Comparison of ENCODE assay signal across 1 cellular context in genomic region chr1:108746382-108747127, GRCh38.
TF ChIP-seq lines count a peak whose summit lies in the region.

Gene STXBP3, plus strand, starts transcription at chr1:108746674. Its CDS starts 64 bp downstream, at chr1:108746738.

TF ChIP-seq in K562, 482 proteins besides CTCF, POLR2A, EP300 and RAD21 (continued from another document and continues in another):
- TF ChIP-seq ZNF398 (CRISPR knock-in tag; IDR thresholded peaks at IDR 0.05) (no peak), KHSRP (IDR thresholded peaks at IDR 0.05) (peak; percentile 95), GABPB2 (CRISPR knock-in tag; conservative IDR thresholded peaks at IDR 0.05) (peak; percentile 45; the same call in 1 of the 2 replicates), LEF1 (IDR thresholded peaks at IDR 0.05) (no peak), CAMTA2 (CRISPR knock-in tag; conservative IDR thresholded peaks at IDR 0.05) (no peak), E2F1 (CRISPR knock-in tag; IDR thresholded peaks at IDR 0.05) (no peak; the same call in 1 of the 2 replicates), MTF1 (CRISPR knock-in tag; IDR thresholded peaks at IDR 0.05; ENCODE audit: borderline replicate concordance) (0 out of 2 replicates have a peak, but pooled peaks have one; percentile 44), HDAC2 (IDR thresholded peaks at IDR 0.05) (peak; percentile 87; the same call in 1 of the 2 replicates), POLR2AphosphoS5 (IDR thresholded peaks at IDR 0.05; ENCODE audit: control insufficient read depth, insufficient read depth, low read depth, low read length) (peak; percentile 98), ZBTB26 (CRISPR knock-in tag; IDR thresholded peaks at IDR 0.05) (peak; percentile 84; the same call in 1 of the 2 replicates), RUNX1 (IDR thresholded peaks at IDR 0.05; ENCODE audit: low read depth) (no peak; the same call in 1 of the 2 replicates), ZNF232 (CRISPR knock-in tag; IDR thresholded peaks at IDR 0.05) (no peak), DPF2 (IDR thresholded peaks at IDR 0.05) (peak; percentile 63; the same call in 1 of the 2 replicates), MECOM (CRISPR knock-in tag; IDR thresholded peaks at IDR 0.05) (no peak), COPS2 (conservative IDR thresholded peaks at IDR 0.05) (no peak), PCBP2 (IDR thresholded peaks at IDR 0.05; ENCODE audit: low read depth, low read length, poor library complexity, severe bottlenecking) (no peak), THAP12 (CRISPR knock-in tag; IDR thresholded peaks at IDR 0.05) (peak; percentile 95), DACH1 (IDR thresholded peaks at IDR 0.05; ENCODE audit: partially characterized antibody) (no peak), PRDM10 (IDR thresholded peaks at IDR 0.05; ENCODE audit: partially characterized antibody) (peak; percentile 35), KDM4B (IDR thresholded peaks at IDR 0.05; ENCODE audit: borderline replicate concordance in 2 of 2, low read depth in 1 of 2) (no peak; a peak in 1 of 4 replicates), PHF8 (IDR thresholded peaks at IDR 0.05; ENCODE audit: borderline replicate concordance, low read length) (peak; percentile 87), ZNF224 (CRISPR knock-in tag; IDR thresholded peaks at IDR 0.05) (0 out of 2 replicates have a peak, but pooled peaks have one; percentile 36), SMARCA5 (IDR thresholded peaks at IDR 0.05) (no peak), ZNF3 (CRISPR knock-in tag; IDR thresholded peaks at IDR 0.05) (no peak), RAD51 (IDR thresholded peaks at IDR 0.05; ENCODE audit: borderline replicate concordance, low read depth) (peak; percentile 36; the same call in 1 of the 2 replicates), MNT (conservative IDR thresholded peaks at IDR 0.05) (peak; percentile 61 to 63), XRCC3 (IDR thresholded peaks at IDR 0.05) (no peak), NR2C1 (IDR thresholded peaks at IDR 0.05) (no peak), NR2C1 (tag; IDR thresholded peaks at IDR 0.05) (no peak), MIER1 (IDR thresholded peaks at IDR 0.05; ENCODE audit: low read depth) (no peak), ZEB2 (IDR thresholded peaks at IDR 0.05) (peak; percentile 59; the same call in 1 of the 2 replicates), EZH2 (IDR thresholded peaks at IDR 0.05; ENCODE audit: borderline replicate concordance, low read depth, low read length) (no peak), ZNF780A (CRISPR knock-in tag; IDR thresholded peaks at IDR 0.05) (no peak), SMARCA4 (IDR thresholded peaks at IDR 0.05) (0 out of 2 replicates have a peak, but pooled peaks have one; percentile 45), NR4A1 (CRISPR knock-in tag; IDR thresholded peaks at IDR 0.05) (0 out of 2 replicates have a peak, but pooled peaks have one; percentile 71), NR4A1 (tag; IDR thresholded peaks at IDR 0.05) (peak; percentile 70), FOS (IDR thresholded peaks at IDR 0.05; ENCODE audit: extremely low read depth, insufficient read length) (no peak), RREB1 (CRISPR knock-in tag; IDR thresholded peaks at IDR 0.05) (no peak), ZNF23 (CRISPR knock-in tag; IDR thresholded peaks at IDR 0.05) (no peak), TCFL5 (CRISPR knock-in tag; conservative IDR thresholded peaks at IDR 0.05) (no peak), NBN (IDR thresholded peaks at IDR 0.05; ENCODE audit: low read depth) (peak; percentile 100), SNIP1 (IDR thresholded peaks at IDR 0.05; ENCODE audit: low read depth) (no peak), RBBP5 (IDR thresholded peaks at IDR 0.05; ENCODE audit: borderline replicate concordance, insufficient read depth, low read length, poor library complexity, severe bottlenecking) (peak; percentile 97), ZNF253 (CRISPR knock-in tag; conservative IDR thresholded peaks at IDR 0.05) (no peak), NEUROD1 (IDR thresholded peaks at IDR 0.05; ENCODE audit: borderline replicate concordance, low read depth, low read length, partially characterized antibody) (no peak), CBFA2T3 (IDR thresholded peaks at IDR 0.05) (no peak), KDM2B (CRISPR knock-in tag; IDR thresholded peaks at IDR 0.05) (no peak), ILK (tag; IDR thresholded peaks at IDR 0.05; ENCODE audit: borderline replicate concordance, low read depth) (no peak), SOX6 (IDR thresholded peaks at IDR 0.05) (peak; percentile 69; the same call in 1 of the 2 replicates), MXI1 (IDR thresholded peaks at IDR 0.05; ENCODE audit: low read depth, low read length) (no peak), ARID1B (IDR thresholded peaks at IDR 0.05) (no peak; the same call in none of the 2 replicates), RFX5 (IDR thresholded peaks at IDR 0.05; ENCODE audit: low read depth, low read length) (peak; percentile 74; the same call in 1 of the 2 replicates), ETV1 (tag; conservative IDR thresholded peaks at IDR 0.05; ENCODE audit: low read depth) (peak; percentile 72)
